In genomic region chr2:17518212-17519154, GRCh38 we compare ENCODE assay signal across 9 cellular contexts. TPM values are rescaled to one million over a fixed set of nuclear protein-coding genes. Genes with fewer than 3 reads are reported as not detected.
DNase-seq lines count a peak whose midpoint lies in the region; TF ChIP-seq lines count a peak whose summit lies in the region.
"Had no signal": no experiment of that assay in that cellular context is flagged by ENCODE, and none has a peak within 500 bp of the region (broad histone marks: within the 10 kb centered on the region; RNA-seq: fewer than 3 reads in every experiment).

Gene RAD51AP2, minus strand, starts transcription at chr2:17518440. Its CDS starts 25 bp downstream, at chr2:17518415.

- peak; percentile 28 for DNase-seq in activated T-cell treated with anti-CD3 and anti-CD28 coated beads, Interleukin-2, amount 50 U/mL, for 24 hours
- no peak for DNase-seq in activated T-cell treated with anti-CD3 and anti-CD28 coated beads, Interleukin-2, amount 50 U/mL, for 1 hour
- peak; percentile 28 to 79 for DNase-seq in HAP-1 (ENCODE audit: low spot score in 2 of 2)
- DNase-seq in LHCN-M2 (ENCODE audit: low read depth), result peak; percentile 87
- DNase-seq in WERI-Rb-1, result peak; percentile 98
- DNase-seq in germinal center (ENCODE audit: low spot score), result peak; percentile 76
- DNase-seq in non-pigmented ciliary epithelial cell (ENCODE audit: low read depth), result peak; percentile 59
- DNase-seq in NCI-H1092 treated with DMSO at 0.1 percent for 48 hours (lab: John Stamatoyannopoulos, UW), result no peak

- H3K36me3 ChIP-seq in HAP-1 (replicated peaks), result no peaks in the 10 kb centered on the region
- no peaks in the 10 kb centered on the region for H3K36me3 ChIP-seq in WERI-Rb-1

- H3K4me1 Mint-ChIP-seq in activated T-cell treated with anti-CD3 and anti-CD28 coated beads, Interleukin-2, amount 50 U/mL, for 24 hours (ENCODE audit: low read depth), result no peaks in the 10 kb centered on the region

- no peak within 1 kb of the TSS for H3K27ac Mint-ChIP-seq in activated T-cell treated with anti-CD3 and anti-CD28 coated beads, Interleukin-2, amount 50 U/mL, for 24 hours

- no peaks in the 10 kb centered on the region for H3K9me3 ChIP-seq in HAP-1
- no peaks in the 10 kb centered on the region for H3K9me3 ChIP-seq in WERI-Rb-1 (ENCODE audit: severe bottlenecking)

- H3K4me3 ChIP-seq in HAP-1, result peak within 1 kb of the TSS; percentile 19
- H3K4me3 ChIP-seq in WERI-Rb-1 (ENCODE audit: low read depth, low read length), result peak within 1 kb of the TSS; percentile 52

- peaks cover 35% of the 10 kb centered on the region for H3K27me3 Mint-ChIP-seq in activated T-cell treated with anti-CD3 and anti-CD28 coated beads, Interleukin-2, amount 50 U/mL, for 24 hours

- H3K27ac ChIP-seq in WERI-Rb-1, result peak within 1 kb of the TSS; percentile 85
- H3K27ac ChIP-seq: HL-60 had no signal

- TF ChIP-seq CTCF in WERI-Rb-1 (IDR thresholded peaks at IDR 0.05; ENCODE audit: low read depth, low read length), result no peak

- H3K4me1 ChIP-seq in HAP-1, result no peaks in the 10 kb centered on the region; the same call in 1 of the 2 replicates

- H3K36me3 Mint-ChIP-seq in activated T-cell treated with anti-CD3 and anti-CD28 coated beads, Interleukin-2, amount 50 U/mL, for 24 hours (ENCODE audit: low read depth), result no peaks in the 10 kb centered on the region

- in situ Hi-C loops in HAP-1 (cut with MboI; ENCODE audit: low sequenced_read_pairs), result no loop called here

- H3K4me3 Mint-ChIP-seq in activated T-cell treated with anti-CD3 and anti-CD28 coated beads, Interleukin-2, amount 50 U/mL, for 24 hours, result no peak within 1 kb of the TSS

- H3K27me3 ChIP-seq in HAP-1 (ENCODE audit: low read depth) (no peaks in the 10 kb centered on the region), WERI-Rb-1 (ENCODE audit: insufficient read depth, low read depth, severe bottlenecking) (no peaks in the 10 kb centered on the region)

- peaks cover 2% of the 10 kb centered on the region for H3K9me3 Mint-ChIP-seq in activated T-cell treated with anti-CD3 and anti-CD28 coated beads, Interleukin-2, amount 50 U/mL, for 24 hours

RNA-seq across cellular contexts. Expression of gene RAD51AP2, which starts in this region (rescaled TPM):
- under 0.01 TPM in 1 of 2 replicates, not detected in the other for total RNA-seq in LHCN-M2 (2014; rRNA removed)
- polyA plus RNA-seq in LHCN-M2 (2012), result not detected

Comparison
In these comparisons a context has a peak if more than half of its experiments do, and no peak if none do; other contexts are left out.
1. DNase-seq: peak in activated T-cell treated with anti-CD3 and anti-CD28 coated beads, Interleukin-2, amount 50 U/mL, for 24 hours (single experiment), HAP-1 (2 of 2), WERI-Rb-1 (single experiment), germinal center (single experiment) and non-pigmented ciliary epithelial cell (single experiment); none in activated T-cell treated with anti-CD3 and anti-CD28 coated beads, Interleukin-2, amount 50 U/mL, for 1 hour (single experiment) and NCI-H1092 treated with DMSO at 0.1 percent for 48 hours (single experiment).
2. Peak in DNase-seq in LHCN-M2; RNA of the gene not detected or under 1 TPM.